Comparison of ENCODE assay signal across 18 cellular contexts in the genomic region with DNA sequence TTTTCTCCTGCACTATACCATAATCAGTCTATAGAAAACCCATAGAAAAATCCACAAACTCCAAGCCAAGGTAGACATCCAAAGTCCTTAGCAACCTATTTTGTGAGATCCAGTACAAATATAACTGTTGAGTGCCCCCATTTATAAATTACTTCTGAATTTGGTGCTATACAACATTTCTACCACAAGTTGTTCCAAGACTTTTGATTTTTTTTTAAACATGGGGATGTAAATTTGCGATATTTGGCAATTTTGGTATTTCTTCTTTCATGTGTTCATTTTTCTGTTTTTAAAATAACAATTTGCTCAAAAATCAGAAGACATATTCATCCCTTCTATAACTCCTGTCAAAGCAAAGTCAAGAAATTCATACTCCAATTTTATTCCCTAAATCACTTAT.
A peak's percentile ranks its signal among the peaks of the same experiment; 100 is the strongest.
DNase-seq lines count a peak whose midpoint lies in the region; ATAC-seq and TF ChIP-seq lines count a peak whose summit lies in the region.
"Had no signal": no experiment of that assay in that cellular context is flagged by ENCODE, and none has a peak within 500 bp of the region (broad histone marks: within the 10 kb centered on the region; RNA-seq: fewer than 3 reads in every experiment).

No MANE protein-coding gene starts in this region.

- H3K9ac ChIP-seq in SK-N-SH (no peak overlapping the region), neural cell (ENCODE audit: low read length) (no peak overlapping the region)

- H4K20me1 ChIP-seq in SK-N-SH (ENCODE audit: insufficient read depth) (no peaks in the 10 kb centered on the region), neural cell (ENCODE audit: insufficient read depth) (no peaks in the 10 kb centered on the region)

- H3K4me1 ChIP-seq in SK-N-SH (ENCODE audit: control insufficient read depth in 1 of 2, insufficient read depth in 2 of 2, low read depth in 1 of 2, low read length in 1 of 2) (peaks cover 14 to 20% of the 10 kb centered on the region in 2 experiments; a peak in 3 of 4 replicates), heart right ventricle (peaks cover 0 to 7% (median 0%) of the 10 kb centered on the region in 9 donors)

- no peaks in the 10 kb centered on the region for H3K36me3 ChIP-seq in SK-N-SH (replicated peaks in 1 of 2; ENCODE audit: control insufficient read depth in 1 of 2, insufficient read depth in 2 of 2, low read length in 1 of 2)
- no peaks in the 10 kb centered on the region for H3K36me3 ChIP-seq in neural cell (ENCODE audit: insufficient read depth, low read length)
- H3K36me3 ChIP-seq in heart right ventricle, result no peaks in the 10 kb centered on the region

- peaks cover 5% of the 10 kb centered on the region for H3K27me3 Mint-ChIP-seq in endothelial cell (ENCODE audit: unreplicated experiment)
- H3K27me3 Mint-ChIP-seq: B cell had no signal

- TF ChIP-seq RAD21 in SK-N-SH (IDR thresholded peaks at IDR 0.05; ENCODE audit: low read length) (no peak), neural cell (conservative IDR thresholded peaks at IDR 0.05) (no peak)

- no peak overlapping the region for H3K4me3 ChIP-seq in SK-N-SH (ENCODE audit: low read depth in 2 of 2, low read length in 1 of 2)
- H3K4me3 ChIP-seq in neural cell (ENCODE audit: low read length), result peak overlapping the region; percentile 4
- no peak overlapping the region for H3K4me3 ChIP-seq in heart right ventricle

- intact Hi-C loops in heart right ventricle (cut with DNase I), result no loop called here

- CTCF ChIA-PET in SK-N-SH (lab: Yijun Ruan, JAX), result no interaction called here

- H3K9me2 ChIP-seq in SK-N-SH, result no peaks in the 10 kb centered on the region
- H3K9me2 ChIP-seq in neural cell (ENCODE audit: insufficient read depth, low read length), result no peaks in the 10 kb centered on the region

- H2AFZ ChIP-seq in SK-N-SH (ENCODE audit: low read depth) (no peak overlapping the region), neural cell (ENCODE audit: low read depth, low read length) (no peak overlapping the region)

- H3K4me3 Mint-ChIP-seq in endothelial cell (ENCODE audit: unreplicated experiment), result no peak overlapping the region
- H3K4me3 Mint-ChIP-seq: B cell; CD14-positive monocyte; CD8-positive, alpha-beta T cell; H9 had no signal

- TF ChIP-seq EP300 in SK-N-SH (IDR thresholded peaks at IDR 0.05; ENCODE audit: borderline replicate concordance in 1 of 2, low read depth in 1 of 2, low read length in 1 of 2) (no peak), neural cell (conservative IDR thresholded peaks at IDR 0.05; ENCODE audit: poor library complexity, severe bottlenecking) (no peak)

- H3K36me3 Mint-ChIP-seq in endothelial cell (ENCODE audit: low read depth, unreplicated experiment), result peaks cover 13% of the 10 kb centered on the region
- H3K36me3 Mint-ChIP-seq: CD14-positive monocyte; CD8-positive, alpha-beta T cell had no signal

- POLR2A ChIA-PET in SK-N-SH (lab: Yijun Ruan, JAX), result no interaction called here

- H3K27ac ChIP-seq in SK-N-SH (ENCODE audit: low read depth in 2 of 2, low read length in 1 of 2) (no peak overlapping the region), neural cell (ENCODE audit: low read length) (no peak overlapping the region), heart right ventricle (no peak overlapping the region)
- H3K27ac ChIP-seq: 22Rv1 had no signal

- peaks cover 81% of the 10 kb centered on the region for H3K79me2 ChIP-seq in SK-N-SH (ENCODE audit: insufficient read depth)
- H3K79me2 ChIP-seq in neural cell (replicated peaks; ENCODE audit: insufficient read depth, low read length), result peaks cover 90% of the 10 kb centered on the region

- H3K9me3 Mint-ChIP-seq in endothelial cell (ENCODE audit: unreplicated experiment), result no peaks in the 10 kb centered on the region
- H3K9me3 Mint-ChIP-seq: H9 had no signal

- 97% methylated on average over 1 of the region's 1 CpG for WGBS in SK-N-SH (ENCODE audit: low lambda C conversion rate)
- 92 to 97% methylated on average over 1 of the region's 1 CpG for WGBS in heart right ventricle, 2 donors

- H3K27me3 ChIP-seq in SK-N-SH (ENCODE audit: insufficient read depth), result no peaks in the 10 kb centered on the region
- no peaks in the 10 kb centered on the region for H3K27me3 ChIP-seq in neural cell (ENCODE audit: insufficient read depth, low read depth, low read length)
- H3K27me3 ChIP-seq in heart right ventricle, result no peaks in the 10 kb centered on the region

- peak overlapping the region; percentile 45 for H3K27ac Mint-ChIP-seq in endothelial cell (ENCODE audit: unreplicated experiment)
- H3K27ac Mint-ChIP-seq: B cell; CD14-positive monocyte; CD8-positive, alpha-beta T cell had no signal

- peak; percentile 26 for TF ChIP-seq CTCF in SK-N-SH (IDR thresholded peaks at IDR 0.05)
- peak; percentile 36 for TF ChIP-seq CTCF in endothelial cell (IDR thresholded peaks at IDR 0.05; ENCODE audit: unreplicated experiment)
- TF ChIP-seq CTCF in neural cell (IDR thresholded peaks at IDR 0.05; ENCODE audit: poor library complexity, severe bottlenecking), result no peak
- TF ChIP-seq CTCF in heart right ventricle (IDR thresholded peaks at IDR 0.05), result no peak

- peaks cover 40% of the 10 kb centered on the region for H3K4me1 Mint-ChIP-seq in endothelial cell (ENCODE audit: unreplicated experiment)
- H3K4me1 Mint-ChIP-seq: B cell, CD14-positive monocyte had no signal

- no peak overlapping the region for H3K4me2 ChIP-seq in SK-N-SH
- no peak overlapping the region for H3K4me2 ChIP-seq in neural cell (ENCODE audit: low read length)

- peaks cover 5% of the 10 kb centered on the region for H3F3A ChIP-seq in SK-N-SH (replicated peaks; ENCODE audit: insufficient read depth)
- H3F3A ChIP-seq in neural cell (ENCODE audit: insufficient read depth, low read length, poor library complexity, severe bottlenecking), result no peaks in the 10 kb centered on the region

- DNase-seq in SK-N-SH, result no peak
- no peak for DNase-seq in endothelial cell (ENCODE audit: low spot score)
- no peak for DNase-seq in C1 segment of cervical spinal cord (lab: John Stamatoyannopoulos, UW)
- DNase-seq in T-helper 1 cell, result no peak
- DNase-seq in activated naive CD4-positive, alpha-beta T cell treated with Interleukin-2 at 50 U/mL for 16 hours, result no peak
- DNase-seq in heart right ventricle, result no peak
- DNase-seq: ACHN; CD8-positive, alpha-beta T cell; COR-L47; DND-41; GDM1; GOT3; H9 had no signal

- ATAC-seq in SK-N-SH treated with all-trans-retinoic acid at 6 μM for 48 hours, result no peak; the same call in 2 of the 3 replicates
- no peak for ATAC-seq in heart right ventricle
- ATAC-seq: CD8-positive, alpha-beta T cell had no signal

- no peaks in the 10 kb centered on the region for H3K9me3 ChIP-seq in SK-N-SH
- H3K9me3 ChIP-seq in neural cell (ENCODE audit: low read length), result no peaks in the 10 kb centered on the region
- H3K9me3 ChIP-seq in heart right ventricle, result peaks cover 0 to 7% (median 0%) of the 10 kb centered on the region in 11 donors

TF ChIP-seq in SK-N-SH, 30 proteins besides CTCF, POLR2A, EP300 and RAD21 (continues in another document):
- TF ChIP-seq RFX5 (IDR thresholded peaks at IDR 0.05; ENCODE audit: low read length) (no peak), MEF2A (IDR thresholded peaks at IDR 0.05; ENCODE audit: borderline replicate concordance, low read depth) (no peak), RXRA (IDR thresholded peaks at IDR 0.05; ENCODE audit: borderline replicate concordance, low read depth) (no peak), NFIC (IDR thresholded peaks at IDR 0.05; ENCODE audit: borderline replicate concordance) (no peak)
- TF ChIP-seq, protein P1, sequence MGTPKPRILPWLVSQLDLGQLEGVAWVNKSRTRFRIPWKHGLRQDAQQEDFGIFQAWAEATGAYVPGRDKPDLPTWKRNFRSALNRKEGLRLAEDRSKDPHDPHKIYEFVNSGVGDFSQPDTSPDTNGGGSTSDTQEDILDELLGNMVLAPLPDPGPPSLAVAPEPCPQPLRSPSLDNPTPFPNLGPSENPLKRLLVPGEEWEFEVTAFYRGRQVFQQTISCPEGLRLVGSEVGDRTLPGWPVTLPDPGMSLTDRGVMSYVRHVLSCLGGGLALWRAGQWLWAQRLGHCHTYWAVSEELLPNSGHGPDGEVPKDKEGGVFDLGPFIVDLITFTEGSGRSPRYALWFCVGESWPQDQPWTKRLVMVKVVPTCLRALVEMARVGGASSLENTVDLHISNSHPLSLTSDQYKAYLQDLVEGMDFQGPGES (IDR thresholded peaks at IDR 0.05; ENCODE audit: low read depth, low read length), result no peak

TF ChIP-seq in SK-N-SH treated with all-trans-retinoic acid at 6 μM for 48 hours, 23 proteins besides CTCF, POLR2A, EP300 and RAD21 (continues in another document):
- TF ChIP-seq ZFP30 (CRISPR knock-in tag; IDR thresholded peaks at IDR 0.05), result no peak
- TF ChIP-seq, protein P2, sequence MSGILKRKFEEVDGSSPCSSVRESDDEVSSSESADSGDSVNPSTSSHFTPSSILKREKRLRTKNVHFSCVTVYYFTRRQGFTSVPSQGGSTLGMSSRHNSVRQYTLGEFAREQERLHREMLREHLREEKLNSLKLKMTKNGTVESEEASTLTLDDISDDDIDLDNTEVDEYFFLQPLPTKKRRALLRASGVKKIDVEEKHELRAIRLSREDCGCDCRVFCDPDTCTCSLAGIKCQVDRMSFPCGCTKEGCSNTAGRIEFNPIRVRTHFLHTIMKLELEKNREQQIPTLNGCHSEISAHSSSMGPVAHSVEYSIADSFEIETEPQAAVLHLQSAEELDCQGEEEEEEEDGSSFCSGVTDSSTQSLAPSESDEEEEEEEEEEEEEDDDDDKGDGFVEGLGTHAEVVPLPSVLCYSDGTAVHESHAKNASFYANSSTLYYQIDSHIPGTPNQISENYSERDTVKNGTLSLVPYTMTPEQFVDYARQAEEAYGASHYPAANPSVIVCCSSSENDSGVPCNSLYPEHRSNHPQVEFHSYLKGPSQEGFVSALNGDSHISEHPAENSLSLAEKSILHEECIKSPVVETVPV (CRISPR knock-in tag; IDR thresholded peaks at IDR 0.05), result no peak
- no peak for TF ChIP-seq PPARA (CRISPR knock-in tag; IDR thresholded peaks at IDR 0.05; ENCODE audit: borderline replicate concordance)
- TF ChIP-seq ZFP3 (CRISPR knock-in tag; IDR thresholded peaks at IDR 0.05), result no peak

TF ChIP-seq in neural cell, 6 proteins besides CTCF, POLR2A, EP300 and RAD21 (continues in another document):
- TF ChIP-seq EZH2 (IDR thresholded peaks at IDR 0.05; ENCODE audit: borderline replicate concordance, insufficient read depth, low read length, poor library complexity, severe bottlenecking) (no peak), MXI1 (conservative IDR thresholded peaks at IDR 0.05; ENCODE audit: poor library complexity, severe bottlenecking) (no peak)

Comparison
In these comparisons a context has a peak if more than half of its experiments do, and no peak if none do; other contexts are left out.
1. CTCF ChIP-seq: peak in SK-N-SH (single experiment) and endothelial cell (single experiment); none in neural cell (single experiment) and heart right ventricle (0 of 9).